ENCODE assay signal across 10 cellular contexts in the genomic region with DNA sequence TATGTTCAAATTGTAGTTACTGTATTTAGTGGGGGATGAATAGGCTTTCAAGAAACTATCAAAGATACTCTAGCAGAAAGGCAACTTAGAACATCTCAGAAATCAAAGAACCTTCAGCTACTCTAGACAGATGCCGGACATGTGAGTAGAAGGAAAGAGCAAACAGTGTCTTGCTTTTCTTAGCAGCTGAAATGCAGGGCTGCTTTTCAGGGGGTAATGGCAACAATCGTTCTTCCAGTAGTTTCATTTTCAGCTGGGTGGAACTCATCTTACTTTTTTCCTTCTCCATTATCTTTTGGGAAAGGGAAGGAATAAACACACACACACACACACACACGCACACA.
DNase-seq lines count a peak whose midpoint lies in the region; ATAC-seq and TF ChIP-seq lines count a peak whose summit lies in the region.
"Had no signal": no experiment of that assay in that cellular context is flagged by ENCODE, and none has a peak within 500 bp of the region (broad histone marks: within the 10 kb centered on the region; RNA-seq: fewer than 3 reads in every experiment).

No MANE protein-coding gene starts in this region.

- no peaks in the 10 kb centered on the region for H3K27me3 ChIP-seq in DND-41 (ENCODE audit: insufficient read depth, low read length, poor library complexity)
- no peaks in the 10 kb centered on the region for H3K27me3 ChIP-seq in foreskin keratinocyte

- in situ Hi-C loops in GM13977 (cut with MboI; ENCODE audit: low pct_unique_long_range_greater_than_20kb, low sequenced_read_pairs, unreplicated experiment): no loop called here

- H3K9me3 ChIP-seq in DND-41 (ENCODE audit: insufficient read depth, low read length, severe bottlenecking): no peaks in the 10 kb centered on the region

- H3K4me1 ChIP-seq in DND-41 (ENCODE audit: insufficient read depth, low read length): peaks cover 21% of the 10 kb centered on the region
- no peaks in the 10 kb centered on the region for H3K4me1 ChIP-seq in foreskin keratinocyte

- H3K27ac Mint-ChIP-seq in osteocyte (ENCODE audit: unreplicated experiment): peak overlapping the region; percentile 17

- no peak overlapping the region for H3K4me3 Mint-ChIP-seq in osteocyte (ENCODE audit: unreplicated experiment)

- no peak overlapping the region for H2AFZ ChIP-seq in DND-41 (ENCODE audit: low read depth, low read length)

- peaks cover 46% of the 10 kb centered on the region for H4K20me1 ChIP-seq in DND-41 (ENCODE audit: insufficient read depth, low read length)

- H3K27me3 Mint-ChIP-seq in osteocyte (ENCODE audit: unreplicated experiment): no peaks in the 10 kb centered on the region

- no peaks in the 10 kb centered on the region for H3K79me2 ChIP-seq in DND-41 (ENCODE audit: insufficient read depth, low read length)

- no peaks in the 10 kb centered on the region for H3K36me3 ChIP-seq in DND-41 (ENCODE audit: insufficient read depth, low read length)

- no peaks in the 10 kb centered on the region for H3K9me3 Mint-ChIP-seq in osteocyte (ENCODE audit: unreplicated experiment)

- peaks cover 27% of the 10 kb centered on the region for H3K4me1 Mint-ChIP-seq in osteocyte (ENCODE audit: unreplicated experiment)

- DNase-seq in DND-41: peak; percentile 10
- peak; percentile 22 for DNase-seq in MV-4-11 (lab: John Stamatoyannopoulos, UW)
- DNase-seq in dermis blood vessel endothelial cell: peak; percentile 25
- DNase-seq in osteocyte (ENCODE audit: extremely low spot score, unreplicated experiment): no peak
- DNase-seq in GM13977 (ENCODE audit: low spot score): no peak
- no peak for DNase-seq in stimulated activated CD4-positive, alpha-beta T cell treated with anti-CD3 and anti-CD28 coated beads, Interleukin-12 subunit alpha, Interleukin-12 subunit beta, amount 100 ng/mL, for 4 hours
- no peak for DNase-seq in foreskin keratinocyte
- DNase-seq: left cardiac atrium, NCI-H1048 had no signal

- H3K9ac ChIP-seq in DND-41 (ENCODE audit: low read depth, low read length): no peak overlapping the region

- no peaks in the 10 kb centered on the region for H3K36me3 Mint-ChIP-seq in osteocyte (ENCODE audit: unreplicated experiment)

- no peak overlapping the region for H3K27ac ChIP-seq in DND-41 (ENCODE audit: low read length)
- no peak overlapping the region for H3K27ac ChIP-seq in foreskin keratinocyte

- TF ChIP-seq CTCF in DND-41 (IDR thresholded peaks at IDR 0.05; ENCODE audit: borderline replicate concordance, extremely low read depth, low read length, poor library complexity, severe bottlenecking) (no peak), osteocyte (IDR thresholded peaks at IDR 0.05) (no peak), GM13977 (IDR thresholded peaks at IDR 0.05; ENCODE audit: extremely low read depth, insufficient read depth, missing control alignments) (no peak), foreskin keratinocyte (conservative IDR thresholded peaks at IDR 0.05) (no peak)

- H3K4me3 ChIP-seq in DND-41 (ENCODE audit: low read depth in 1 of 2, low read length in 2 of 2): peak overlapping the region in 1 of 2 experiments; percentile 55; a peak in 2 of 4 replicates

- ATAC-seq in DND-41 (ENCODE audit: insufficient read depth, low read depth) (peak; percentile 39), foreskin keratinocyte (no peak)
- ATAC-seq in activated CD4-positive, CD25-positive, alpha-beta regulatory T cell treated with anti-CD3 and anti-CD28 coated beads, Interleukin-2, amount 50 U/mL, for 24 hours: no peak
- ATAC-seq: left cardiac atrium had no signal

- peak overlapping the region; percentile 79 for H3K4me2 ChIP-seq in DND-41 (ENCODE audit: insufficient read depth, low read length)

Comparison
In these comparisons a context has a peak if more than half of its experiments do, and no peak if none do; other contexts are left out.
1. DNase-seq: peak in DND-41 (single experiment), MV-4-11 (single experiment) and dermis blood vessel endothelial cell (single experiment); none in osteocyte (single experiment), GM13977 (single experiment), stimulated activated CD4-positive, alpha-beta T cell treated with anti-CD3 and anti-CD28 coated beads, Interleukin-12 subunit alpha, Interleukin-12 subunit beta, amount 100 ng/mL, for 4 hours (single experiment) and foreskin keratinocyte (0 of 2).